In genomic region chr10:37839243-37839642, GRCh38 we compare ENCODE assay signal across 1 cellular context.
TF ChIP-seq lines count a peak whose summit lies in the region.

No MANE protein-coding gene starts in this region.

TF ChIP-seq in HepG2, 621 proteins besides CTCF, POLR2A, EP300 and RAD21 (continued from another document):
- TF ChIP-seq KIAA2018 (CRISPR knock-in tag; IDR thresholded peaks at IDR 0.05; ENCODE audit: borderline replicate concordance) (no peak), ZNF251 (CRISPR knock-in tag; IDR thresholded peaks at IDR 0.05) (no peak), ZNF550 (CRISPR knock-in tag; IDR thresholded peaks at IDR 0.05; ENCODE audit: borderline replicate concordance) (no peak), SMAD3 (CRISPR knock-in tag; IDR thresholded peaks at IDR 0.05) (no peak), ETV5 (CRISPR knock-in tag; IDR thresholded peaks at IDR 0.05; ENCODE audit: borderline replicate concordance) (no peak), ZSCAN12 (CRISPR knock-in tag; IDR thresholded peaks at IDR 0.05) (no peak), HNRNPH1 (optimal IDR thresholded peaks at IDR 0.05; ENCODE audit: low read depth, low read length) (no peak), MAFK (conservative IDR thresholded peaks at IDR 0.05 in 1 of 2, IDR thresholded peaks at IDR 0.05 in 1 of 2; ENCODE audit: low read length in 2 of 2) (peak; percentile 69 to 70; a peak in 3 of 4 replicates), NFE2L2 (IDR thresholded peaks at IDR 0.05; ENCODE audit: low read length) (peak; percentile 90), MAFF (IDR thresholded peaks at IDR 0.05; ENCODE audit: low read depth, low read length) (peak; percentile 55; the same call in 1 of the 2 replicates), NFE2 (CRISPR knock-in tag; IDR thresholded peaks at IDR 0.05) (peak; percentile 38; the same call in 1 of the 2 replicates)
- TF ChIP-seq, protein P1, sequence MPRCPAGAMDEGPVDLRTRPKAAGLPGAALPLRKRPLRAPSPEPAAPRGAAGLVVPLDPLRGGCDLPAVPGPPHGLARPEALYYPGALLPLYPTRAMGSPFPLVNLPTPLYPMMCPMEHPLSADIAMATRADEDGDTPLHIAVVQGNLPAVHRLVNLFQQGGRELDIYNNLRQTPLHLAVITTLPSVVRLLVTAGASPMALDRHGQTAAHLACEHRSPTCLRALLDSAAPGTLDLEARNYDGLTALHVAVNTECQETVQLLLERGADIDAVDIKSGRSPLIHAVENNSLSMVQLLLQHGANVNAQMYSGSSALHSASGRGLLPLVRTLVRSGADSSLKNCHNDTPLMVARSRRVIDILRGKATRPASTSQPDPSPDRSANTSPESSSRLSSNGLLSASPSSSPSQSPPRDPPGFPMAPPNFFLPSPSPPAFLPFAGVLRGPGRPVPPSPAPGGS (CRISPR knock-in tag; IDR thresholded peaks at IDR 0.05), result no peak
- TF ChIP-seq, protein P2, sequence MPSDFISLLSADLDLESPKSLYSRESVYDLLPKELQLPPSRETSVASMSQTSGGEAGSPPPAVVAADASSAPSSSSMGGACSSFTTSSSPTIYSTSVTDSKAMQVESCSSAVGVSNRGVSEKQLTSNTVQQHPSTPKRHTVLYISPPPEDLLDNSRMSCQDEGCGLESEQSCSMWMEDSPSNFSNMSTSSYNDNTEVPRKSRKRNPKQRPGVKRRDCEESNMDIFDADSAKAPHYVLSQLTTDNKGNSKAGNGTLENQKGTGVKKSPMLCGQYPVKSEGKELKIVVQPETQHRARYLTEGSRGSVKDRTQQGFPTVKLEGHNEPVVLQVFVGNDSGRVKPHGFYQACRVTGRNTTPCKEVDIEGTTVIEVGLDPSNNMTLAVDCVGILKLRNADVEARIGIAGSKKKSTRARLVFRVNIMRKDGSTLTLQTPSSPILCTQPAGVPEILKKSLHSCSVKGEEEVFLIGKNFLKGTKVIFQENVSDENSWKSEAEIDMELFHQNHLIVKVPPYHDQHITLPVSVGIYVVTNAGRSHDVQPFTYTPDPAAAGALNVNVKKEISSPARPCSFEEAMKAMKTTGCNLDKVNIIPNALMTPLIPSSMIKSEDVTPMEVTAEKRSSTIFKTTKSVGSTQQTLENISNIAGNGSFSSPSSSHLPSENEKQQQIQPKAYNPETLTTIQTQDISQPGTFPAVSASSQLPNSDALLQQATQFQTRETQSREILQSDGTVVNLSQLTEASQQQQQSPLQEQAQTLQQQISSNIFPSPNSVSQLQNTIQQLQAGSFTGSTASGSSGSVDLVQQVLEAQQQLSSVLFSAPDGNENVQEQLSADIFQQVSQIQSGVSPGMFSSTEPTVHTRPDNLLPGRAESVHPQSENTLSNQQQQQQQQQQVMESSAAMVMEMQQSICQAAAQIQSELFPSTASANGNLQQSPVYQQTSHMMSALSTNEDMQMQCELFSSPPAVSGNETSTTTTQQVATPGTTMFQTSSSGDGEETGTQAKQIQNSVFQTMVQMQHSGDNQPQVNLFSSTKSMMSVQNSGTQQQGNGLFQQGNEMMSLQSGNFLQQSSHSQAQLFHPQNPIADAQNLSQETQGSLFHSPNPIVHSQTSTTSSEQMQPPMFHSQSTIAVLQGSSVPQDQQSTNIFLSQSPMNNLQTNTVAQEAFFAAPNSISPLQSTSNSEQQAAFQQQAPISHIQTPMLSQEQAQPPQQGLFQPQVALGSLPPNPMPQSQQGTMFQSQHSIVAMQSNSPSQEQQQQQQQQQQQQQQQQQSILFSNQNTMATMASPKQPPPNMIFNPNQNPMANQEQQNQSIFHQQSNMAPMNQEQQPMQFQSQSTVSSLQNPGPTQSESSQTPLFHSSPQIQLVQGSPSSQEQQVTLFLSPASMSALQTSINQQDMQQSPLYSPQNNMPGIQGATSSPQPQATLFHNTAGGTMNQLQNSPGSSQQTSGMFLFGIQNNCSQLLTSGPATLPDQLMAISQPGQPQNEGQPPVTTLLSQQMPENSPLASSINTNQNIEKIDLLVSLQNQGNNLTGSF (CRISPR knock-in tag; IDR thresholded peaks at IDR 0.05), result no peak
